8 cellular contexts compared by ENCODE assay signal in genomic region chr22:30423296-30423958, GRCh38. TPM values are rescaled to one million over a fixed set of nuclear protein-coding genes. Genes with fewer than 3 reads are reported as not detected.
DNase-seq lines count a peak whose midpoint lies in the region; ATAC-seq, FAIRE-seq and TF ChIP-seq lines count a peak whose summit lies in the region.

No MANE protein-coding gene starts in this region.

- CTCF ChIA-PET in K562 (lab: Yijun Ruan, JAX; ENCODE audit: low intra/inter-chr PET ratio) = no interaction called here

- DNase-seq in NCI-H1417 (lab: John Stamatoyannopoulos, UW) (peak in 2 of 3 experiments; percentile 77 to 84), NCI-H1417 treated with DMSO at 0.1 percent for 48 hours (lab: John Stamatoyannopoulos, UW) (no peak), SK-MEL-5 (ENCODE audit: low read depth, low spot score) (peak; percentile 18), K562 (ENCODE audit: extremely low read depth in 1 of 4, low spot score in 3 of 4) (peak in 2 of 4 experiments; percentile 56 to 57), kidney epithelial cell (ENCODE audit: low read depth) (no peak), NCI-H2029 (lab: John Stamatoyannopoulos, UW) (no peak)
- DNase-seq in stimulated activated CD4-positive, alpha-beta T cell treated with anti-CD3 and anti-CD28 coated beads, Interleukin-4, amount 100 ng/mL, for 24 hours = peak; percentile 76

- intact Hi-C loops in K562 (cut with micrococcal nuclease) = no loop called here

- under 1% methylated on average over 40 of the region's 45 CpGs for WGBS in K562 (ENCODE audit: insufficient coverage, low coverage, missing lambda C conversion rate)

- FAIRE-seq in K562 (lab: Jason Lieb, UNC) = no peak

- H3K79me2 ChIP-seq in K562 (ENCODE audit: control insufficient read depth, insufficient read depth, low read length) = peaks cover 67% of the 10 kb centered on the region

- no peak for TF ChIP-seq EP300 in K562 (IDR thresholded peaks at IDR 0.05; ENCODE audit: low read length)

- H3K9ac ChIP-seq in K562 (ENCODE audit: insufficient read depth in 1 of 2, low read depth in 2 of 2, low read length in 2 of 2) = peak overlapping the region; percentile 94

- H3K4me1 ChIP-seq in K562 (replicated peaks in 1 of 2; ENCODE audit: control insufficient read depth in 2 of 2, insufficient read depth in 2 of 2, low read length in 2 of 2) = peaks cover 46 to 47% of the 10 kb centered on the region in 2 experiments

- peak overlapping the region; percentile 38; the same call in 1 of the 2 replicates for H2AFZ ChIP-seq in K562 (ENCODE audit: low read depth, low read length)

- BruUV-seq in K562 (replicated peaks; lab: Mats Ljungman, UMichigan) = TSS peak; percentile 44

- H3K27ac ChIP-seq in K562 (ENCODE audit: extremely low read depth, low read depth, low read length) = peak overlapping the region; percentile 94

- TF ChIP-seq CTCF in K562 (IDR thresholded peaks at IDR 0.05 in 2 of 3, conservative IDR thresholded peaks at IDR 0.05 in 1 of 3; ENCODE audit: insufficient read depth in 2 of 3, low read depth in 1 of 3, low read length in 3 of 3) (no peak), kidney epithelial cell (IDR thresholded peaks at IDR 0.05; ENCODE audit: insufficient read depth, low read length, poor library complexity, severe bottlenecking) (no peak)

- TF ChIP-seq POLR2A in K562 (conservative IDR thresholded peaks at IDR 0.05) = peak; percentile 83

- no peaks in the 10 kb centered on the region; the same call in 1 of the 2 replicates for H3K9me3 ChIP-seq in K562 (replicated peaks; ENCODE audit: control insufficient read depth, insufficient read depth, low read depth, low read length)

- H4K20me1 ChIP-seq in K562 (replicated peaks; ENCODE audit: control insufficient read depth, insufficient read depth, low read length) = no peaks in the 10 kb centered on the region

- H3K4me3 ChIP-seq in K562 (peak overlapping the region; percentile 59), kidney epithelial cell (ENCODE audit: low read depth, low read length) (peak overlapping the region; percentile 43)

- in situ Hi-C loops in SK-MEL-5 (cut with HindIII; ENCODE audit: low pct_unique_long_range_greater_than_20kb, low sequenced_read_pairs) = loop anchor here (10.0 kb wide), 1 partner anchor 99 kb away; the partner anchor contains the start of gene TBC1D10A
- in situ Hi-C loops in K562 (cut with MboI) = no loop called here

- no peak for TF ChIP-seq RAD21 in K562 (CRISPR knock-in tag; conservative IDR thresholded peaks at IDR 0.05 in 1 of 2, IDR thresholded peaks at IDR 0.05 in 1 of 2)

- ATAC-seq in HG03064 (IDR thresholded peaks at IDR 0.05; ENCODE audit: low read depth, unreplicated experiment) (peak; percentile 22), K562 (peak; percentile 62)

- H3K36me3 ChIP-seq in K562 (ENCODE audit: control insufficient read depth, insufficient read depth, low read length) (peaks cover 31% of the 10 kb centered on the region), kidney epithelial cell (ENCODE audit: control insufficient read depth, insufficient read depth, low read length) (peaks cover 2% of the 10 kb centered on the region)

- peak overlapping the region; percentile 94 for H3K4me2 ChIP-seq in K562 (ENCODE audit: insufficient read depth, low read length)

- H3K9me1 ChIP-seq in K562 (ENCODE audit: control insufficient read depth, insufficient read depth, low read length) = no peaks in the 10 kb centered on the region

- POLR2A ChIA-PET in K562 (lab: Yijun Ruan, JAX) = interaction anchor here (0.6 to 3.2 kb wide), 8 partner anchors 10 to 184 kb away, joined by 3 to 17 read pairs (median 4); no protein-coding TSS in a partner anchor

- H3K27me3 ChIP-seq in K562 (ENCODE audit: control insufficient read depth in 2 of 2, insufficient read depth in 2 of 2, low read length in 2 of 2) = no peaks in the 10 kb centered on the region
- H3K27me3 ChIP-seq in kidney epithelial cell (ENCODE audit: control insufficient read depth, insufficient read depth, low read length) = no peaks in the 10 kb centered on the region

RNA-seq across cellular contexts. Expression of gene MTFP1, which starts 2.1 kb away (rescaled TPM):
- total RNA-seq in SK-MEL-5 (2014; rRNA removed; shearing (Covaris generic)) = 83.1 and 92.2 TPM in 2 replicates
- 60.5 and 77.8 TPM in 2 replicates for polyA plus RNA-seq in SK-MEL-5 (2015; cell fraction: cytosol; rRNA removed)
- 8.7 and 19.9 TPM in 2 replicates for polyA plus RNA-seq in SK-MEL-5 (2015; cell fraction: nucleus; rRNA removed)
- total RNA-seq in K562 (2011; cell fraction: chromatin; rRNA removed; ENCODE audit: low replicate concordance) = 10.0 and 26.7 TPM in 2 replicates
- total RNA-seq in K562 (2011; cell fraction: nucleolus; rRNA removed) = 43.5 and 54.1 TPM in 2 replicates
- total RNA-seq in K562 (2011; cell fraction: nucleoplasm; rRNA removed) = 28.7 and 33.9 TPM in 2 replicates
- total RNA-seq in K562 (2014; rRNA removed) = 52.0 and 66.0 TPM in 2 replicates
- total RNA-seq in K562 (2014; rRNA removed; fragmentation: Illumina TruSeq; extraction: Trizol) = 25.2 and 30.1 TPM in 2 replicates
- 34.0 and 38.4 TPM in 2 replicates for total RNA-seq in K562 (2015; rRNA removed; fragmentation: Illumina TruSeq; extraction: Trizol)
- 43.3 and 45.8 TPM in 2 replicates for total RNA-seq in K562 (2021)
- polyA plus RNA-seq in K562 (2011; rRNA removed) = 24.0 and 37.7 TPM in 2 replicates
- 52.1 and 102 TPM in 2 replicates for polyA plus RNA-seq in K562 (2011; cell fraction: cytosol; rRNA removed)
- polyA plus RNA-seq in K562 (2011; cell fraction: nucleus; rRNA removed) = 36.8 and 44.5 TPM in 2 replicates
- 37.8 and 39.6 TPM in 2 replicates for polyA plus RNA-seq in K562 (2012)
- 22.5 and 35.0 TPM in 2 replicates for polyA plus RNA-seq in K562 (2014; fragmentation: Illumina TruSeq; extraction: Trizol)
- 10 to 100 TPM; 10.7 to 17.5 TPM for polyA plus RNA-seq in K562 (2014; fragmentation: Nextera tagmentation; extraction: Ambion mirVana)
- 41.8 and 42.0 TPM in 2 replicates for polyA plus RNA-seq in K562 (2014; rRNA removed)
- polyA minus RNA-seq in K562 (2011; rRNA and poly(A)+ RNA removed) = 12.5 and 13.8 TPM in 2 replicates
- 18.5 and 20.8 TPM in 2 replicates for polyA minus RNA-seq in K562 (2011; cell fraction: cytosol; rRNA and poly(A)+ RNA removed)
- polyA minus RNA-seq in K562 (2011; cell fraction: nucleus; rRNA and poly(A)+ RNA removed) = 19.5 and 23.8 TPM in 2 replicates
- total RNA-seq in kidney epithelial cell = 36.4 and 43.4 TPM in 2 replicates

RNA-seq across cellular contexts. Expression of gene SEC14L2, which starts 26.6 kb away (rescaled TPM):
- total RNA-seq in SK-MEL-5 (2014; rRNA removed; shearing (Covaris generic)) = 4.0 and 7.4 TPM in 2 replicates
- polyA plus RNA-seq in SK-MEL-5 (2015; cell fraction: cytosol; rRNA removed) = 11.0 and 18.4 TPM in 2 replicates
- 12.7 and 30.4 TPM in 2 replicates for polyA plus RNA-seq in SK-MEL-5 (2015; cell fraction: nucleus; rRNA removed)
- 0.44 and 0.46 TPM in 2 replicates for total RNA-seq in K562 (2011; cell fraction: chromatin; rRNA removed; ENCODE audit: low replicate concordance)
- total RNA-seq in K562 (2011; cell fraction: nucleolus; rRNA removed) = 0.67 and 1.1 TPM in 2 replicates
- total RNA-seq in K562 (2011; cell fraction: nucleoplasm; rRNA removed) = 0.81 and 1.2 TPM in 2 replicates
- total RNA-seq in K562 (2014; rRNA removed) (0.05 and 0.08 TPM in 2 replicates), K562 (2014; rRNA removed; fragmentation: Illumina TruSeq; extraction: Trizol) (0.04 and 0.06 TPM in 2 replicates), K562 (2015; rRNA removed; fragmentation: Illumina TruSeq; extraction: Trizol) (0.11 TPM in 2 replicates), K562 (2021) (0.04 and 0.16 TPM in 2 replicates), kidney epithelial cell (31.7 and 36.0 TPM in 2 replicates)
- polyA plus RNA-seq in K562 (2011; rRNA removed) (0.07 and 0.11 TPM in 2 replicates), K562 (2014; fragmentation: Illumina TruSeq; extraction: Trizol) (0.06 and 0.12 TPM in 2 replicates), K562 (2014; fragmentation: Nextera tagmentation; extraction: Ambion mirVana) (under 1 TPM; 0.10 to 0.17 TPM), K562 (2014; rRNA removed) (0.03 TPM in 1 of 2 replicates, not detected in the other)
- 0.03 and 0.07 TPM in 2 replicates for polyA plus RNA-seq in K562 (2011; cell fraction: cytosol; rRNA removed)
- 0.23 and 0.29 TPM in 2 replicates for polyA plus RNA-seq in K562 (2011; cell fraction: nucleus; rRNA removed)
- polyA plus RNA-seq in K562 (2012) = 0.36 and 0.39 TPM in 2 replicates
- 0.21 and 0.46 TPM in 2 replicates for polyA minus RNA-seq in K562 (2011; rRNA and poly(A)+ RNA removed)
- not detected in 2 replicates for polyA minus RNA-seq in K562 (2011; cell fraction: cytosol; rRNA and poly(A)+ RNA removed)
- polyA minus RNA-seq in K562 (2011; cell fraction: nucleus; rRNA and poly(A)+ RNA removed) = 0.54 and 1.3 TPM in 2 replicates

RNA-seq across cellular contexts. Expression of gene RNF215, which starts 36.2 kb away (rescaled TPM):
- total RNA-seq in SK-MEL-5 (2014; rRNA removed; shearing (Covaris generic)) = 12.2 and 14.2 TPM in 2 replicates
- 17.1 and 23.9 TPM in 2 replicates for polyA plus RNA-seq in SK-MEL-5 (2015; cell fraction: cytosol; rRNA removed)
- 102 and 175 TPM in 2 replicates for polyA plus RNA-seq in SK-MEL-5 (2015; cell fraction: nucleus; rRNA removed)
- 27.4 and 48.7 TPM in 2 replicates for total RNA-seq in K562 (2011; cell fraction: chromatin; rRNA removed; ENCODE audit: low replicate concordance)
- total RNA-seq in K562 (2011; cell fraction: nucleolus; rRNA removed) = 28.0 and 30.2 TPM in 2 replicates
- total RNA-seq in K562 (2011; cell fraction: nucleoplasm; rRNA removed) = 20.8 and 23.6 TPM in 2 replicates
- total RNA-seq in K562 (2014; rRNA removed) = 4.0 and 4.7 TPM in 2 replicates
- 1.7 and 2.7 TPM in 2 replicates for total RNA-seq in K562 (2014; rRNA removed; fragmentation: Illumina TruSeq; extraction: Trizol)
- total RNA-seq in K562 (2015; rRNA removed; fragmentation: Illumina TruSeq; extraction: Trizol) = 2.2 and 2.3 TPM in 2 replicates
- 6.8 and 9.2 TPM in 2 replicates for total RNA-seq in K562 (2021)
- 5.6 and 7.1 TPM in 2 replicates for polyA plus RNA-seq in K562 (2011; rRNA removed)
- polyA plus RNA-seq in K562 (2011; cell fraction: cytosol; rRNA removed) = 5.7 and 6.6 TPM in 2 replicates
- polyA plus RNA-seq in K562 (2011; cell fraction: nucleus; rRNA removed) = 45.1 and 65.6 TPM in 2 replicates
- polyA plus RNA-seq in K562 (2012) = 4.8 and 8.3 TPM in 2 replicates
- 2.1 and 3.9 TPM in 2 replicates for polyA plus RNA-seq in K562 (2014; fragmentation: Illumina TruSeq; extraction: Trizol)
- polyA plus RNA-seq in K562 (2014; fragmentation: Nextera tagmentation; extraction: Ambion mirVana) = under 1 TPM; 0.08 to 0.10 TPM
- 7.2 and 9.8 TPM in 2 replicates for polyA plus RNA-seq in K562 (2014; rRNA removed)
- polyA minus RNA-seq in K562 (2011; rRNA and poly(A)+ RNA removed) = 2.4 and 4.7 TPM in 2 replicates
- polyA minus RNA-seq in K562 (2011; cell fraction: cytosol; rRNA and poly(A)+ RNA removed) = 4.0 and 6.6 TPM in 2 replicates
- polyA minus RNA-seq in K562 (2011; cell fraction: nucleus; rRNA and poly(A)+ RNA removed) = 7.2 and 8.2 TPM in 2 replicates
- 26.9 and 34.2 TPM in 2 replicates for total RNA-seq in kidney epithelial cell

RNA-seq across cellular contexts. Expression of gene SEC14L3, which starts 48.4 kb away (rescaled TPM):
- total RNA-seq in SK-MEL-5 (2014; rRNA removed; shearing (Covaris generic)) = not detected in 2 replicates
- not detected in 2 replicates for polyA plus RNA-seq in SK-MEL-5 (2015; cell fraction: cytosol; rRNA removed)
- polyA plus RNA-seq in SK-MEL-5 (2015; cell fraction: nucleus; rRNA removed) = not detected in 2 replicates
- not detected in 2 replicates for total RNA-seq in K562 (2011; cell fraction: chromatin; rRNA removed; ENCODE audit: low replicate concordance)
- total RNA-seq in K562 (2011; cell fraction: nucleolus; rRNA removed) = not detected in 2 replicates
- not detected in 2 replicates for total RNA-seq in K562 (2011; cell fraction: nucleoplasm; rRNA removed)
- total RNA-seq in K562 (2014; rRNA removed) = not detected in 2 replicates
- total RNA-seq in K562 (2014; rRNA removed; fragmentation: Illumina TruSeq; extraction: Trizol) = not detected in 2 replicates
- total RNA-seq in K562 (2015; rRNA removed; fragmentation: Illumina TruSeq; extraction: Trizol) = not detected in 2 replicates
- total RNA-seq in K562 (2021) = not detected in 2 replicates
- polyA plus RNA-seq in K562 (2011; rRNA removed) = not detected in 2 replicates
- 0.04 TPM in 1 of 2 replicates, not detected in the other for polyA plus RNA-seq in K562 (2011; cell fraction: cytosol; rRNA removed)
- polyA plus RNA-seq in K562 (2011; cell fraction: nucleus; rRNA removed) = not detected in 2 replicates
- polyA plus RNA-seq in K562 (2012) = not detected in 2 replicates
- not detected in 2 replicates for polyA plus RNA-seq in K562 (2014; fragmentation: Illumina TruSeq; extraction: Trizol)
- not detected for polyA plus RNA-seq in K562 (2014; fragmentation: Nextera tagmentation; extraction: Ambion mirVana)
- not detected in 2 replicates for polyA plus RNA-seq in K562 (2014; rRNA removed)
- not detected in 2 replicates for polyA minus RNA-seq in K562 (2011; rRNA and poly(A)+ RNA removed)
- polyA minus RNA-seq in K562 (2011; cell fraction: cytosol; rRNA and poly(A)+ RNA removed) = not detected in 2 replicates
- polyA minus RNA-seq in K562 (2011; cell fraction: nucleus; rRNA and poly(A)+ RNA removed) = not detected in 2 replicates
- not detected in 2 replicates for total RNA-seq in kidney epithelial cell

Comparison
In these comparisons a context has a peak if more than half of its experiments do, and no peak if none do; other contexts are left out.
1. DNase-seq: peak in NCI-H1417 (2 of 3), SK-MEL-5 (single experiment) and stimulated activated CD4-positive, alpha-beta T cell treated with anti-CD3 and anti-CD28 coated beads, Interleukin-4, amount 100 ng/mL, for 24 hours (single experiment); none in NCI-H1417 treated with DMSO at 0.1 percent for 48 hours (single experiment), kidney epithelial cell (single experiment) and NCI-H2029 (single experiment).